8 cellular contexts compared by ENCODE assay signal in the genomic region with DNA sequence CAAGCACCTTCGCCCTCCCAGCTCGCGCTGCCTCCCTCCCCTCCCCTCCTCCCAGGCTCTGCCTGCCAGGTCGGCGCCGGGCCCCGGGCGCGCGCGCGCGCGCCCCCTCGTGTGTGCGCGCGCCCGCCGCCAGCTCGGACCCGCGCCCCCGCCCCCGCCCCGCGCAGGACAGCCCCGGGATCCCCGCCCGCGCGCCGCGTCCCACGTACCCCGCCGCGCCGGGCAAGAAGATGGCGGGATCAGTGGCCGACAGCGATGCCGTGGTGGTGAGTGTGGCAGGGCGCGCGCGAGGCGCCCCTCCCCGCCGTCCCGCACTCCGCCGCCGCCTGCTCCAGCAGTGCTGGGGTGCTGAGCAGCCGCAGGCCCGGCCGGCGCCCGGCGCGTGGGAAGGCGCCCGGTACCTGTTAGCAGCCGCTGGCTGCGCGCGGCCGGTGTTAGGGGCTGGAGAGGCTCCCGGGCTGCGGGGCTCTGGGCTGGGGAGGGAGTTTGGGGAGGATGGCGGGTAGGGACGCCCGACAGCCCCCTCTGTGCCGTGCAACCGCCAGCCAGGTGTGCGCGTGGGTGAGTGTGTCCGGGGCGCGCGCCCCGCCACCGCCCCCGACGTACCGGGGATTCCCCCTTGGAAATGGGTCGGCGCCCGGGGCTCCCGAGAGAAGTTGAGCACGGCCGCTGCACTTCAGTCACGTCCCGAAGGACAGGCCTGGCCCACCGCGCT.
DNase-seq lines count a peak whose midpoint lies in the region; ATAC-seq and TF ChIP-seq lines count a peak whose summit lies in the region.

No MANE protein-coding gene starts in this region.

- TF ChIP-seq POLR2A in erythroblast (IDR thresholded peaks at IDR 0.05; ENCODE audit: low read length) = no peak

- H3K4me1 ChIP-seq in mucosa of rectum (ENCODE audit: control insufficient read depth in 2 of 2, insufficient read depth in 2 of 2, low read length in 2 of 2) = peaks cover 14 to 17% of the 10 kb centered on the region in 2 donors

- H3K36me3 Mint-ChIP-seq in activated T-cell treated with anti-CD3 and anti-CD28 coated beads, Interleukin-2, amount 50 U/mL, for 24 hours (ENCODE audit: low read depth) = no peaks in the 10 kb centered on the region

- H3K9me3 Mint-ChIP-seq in activated T-cell treated with anti-CD3 and anti-CD28 coated beads, Interleukin-2, amount 50 U/mL, for 24 hours = no peaks in the 10 kb centered on the region

- peak; percentile 61 for ATAC-seq in HG02840 (IDR thresholded peaks at IDR 0.05; ENCODE audit: low FRiP score, unreplicated experiment)

- H3K27me3 Mint-ChIP-seq in activated T-cell treated with anti-CD3 and anti-CD28 coated beads, Interleukin-2, amount 50 U/mL, for 24 hours = peaks cover 26% of the 10 kb centered on the region

- peaks cover 10% of the 10 kb centered on the region for H3K4me1 Mint-ChIP-seq in activated T-cell treated with anti-CD3 and anti-CD28 coated beads, Interleukin-2, amount 50 U/mL, for 24 hours (ENCODE audit: low read depth)

- H3K27me3 ChIP-seq in mucosa of rectum (ENCODE audit: control insufficient read depth in 2 of 2, insufficient read depth in 2 of 2, low read length in 2 of 2) = no peaks in the 10 kb centered on the region

- peak; percentile 18 for DNase-seq in NK-92 treated with Interleukin-12 subunit alpha and Interleukin-12 subunit beta, amount 100 ng/mL, for 24 hours (lab: John Stamatoyannopoulos, UW)
- DNase-seq in NK-92 (lab: John Stamatoyannopoulos, UW; ENCODE audit: unreplicated experiment) (no peak), NCI-H510A (lab: John Stamatoyannopoulos, UW) (peak; percentile 68), erythroblast (lab: John Stamatoyannopoulos, UW) (peak; percentile 62 to 64)
- peak; percentile 76 for DNase-seq in activated T-cell treated with anti-CD3 and anti-CD28 coated beads, Interleukin-2, amount 50 U/mL, for 24 hours
- DNase-seq in stimulated activated naive CD4-positive, alpha-beta T cell (lab: John Stamatoyannopoulos, UW) = peak in 4 of 6 experiments; percentile 38 to 57 (median 45)

- peak overlapping the region; percentile 74 to 81 for H3K4me3 ChIP-seq in mucosa of rectum (ENCODE audit: low read length in 2 of 2)

- peak overlapping the region; percentile 76 for H3K4me3 Mint-ChIP-seq in activated T-cell treated with anti-CD3 and anti-CD28 coated beads, Interleukin-2, amount 50 U/mL, for 24 hours

- H3K36me3 ChIP-seq in mucosa of rectum (ENCODE audit: control insufficient read depth in 2 of 2, insufficient read depth in 2 of 2, low read length in 2 of 2) = peaks cover 16 to 24% of the 10 kb centered on the region in 2 donors

- peak overlapping the region; percentile 72 to 87 for H3K9ac ChIP-seq in mucosa of rectum (ENCODE audit: low read depth in 1 of 2, low read length in 2 of 2)

- H3K9me3 ChIP-seq in mucosa of rectum (ENCODE audit: control insufficient read depth in 2 of 2, low read length in 2 of 2) = no peaks in the 10 kb centered on the region

- no peak overlapping the region for H3K27ac Mint-ChIP-seq in activated T-cell treated with anti-CD3 and anti-CD28 coated beads, Interleukin-2, amount 50 U/mL, for 24 hours

- peak overlapping the region; percentile 86 to 94 for H3K27ac ChIP-seq in mucosa of rectum (ENCODE audit: low read depth in 2 of 2, low read length in 2 of 2)
